ENCODE assay signal across 1 cellular context in the genomic region with DNA sequence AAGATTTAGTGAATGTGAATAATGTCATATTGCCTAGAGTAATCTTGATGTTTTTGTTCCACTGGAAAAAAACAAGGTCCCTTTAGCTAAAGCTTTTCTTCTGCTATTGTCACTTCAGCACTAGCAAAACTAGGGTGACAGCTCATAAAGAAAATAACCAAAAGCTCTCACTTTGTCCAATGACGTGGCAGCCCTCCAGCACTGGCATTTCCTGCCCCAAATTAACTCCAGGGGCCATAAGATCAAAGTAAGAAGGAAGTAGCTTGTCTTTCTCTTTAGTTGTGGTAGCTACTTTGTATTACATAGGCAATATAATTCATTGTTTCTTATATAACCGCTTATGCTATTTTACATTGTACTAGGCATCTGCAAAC.
TF ChIP-seq lines count a peak whose summit lies in the region.

No MANE protein-coding gene starts in this region.

TF ChIP-seq in GM12878, 131 proteins besides CTCF, POLR2A, EP300 and RAD21 (continued from another document and continues in another):
- TF ChIP-seq SUPT20H (IDR thresholded peaks at IDR 0.05; ENCODE audit: borderline replicate concordance, control insufficient read depth, low read depth, low read length): no peak
- peak; percentile 71 for TF ChIP-seq FOXM1 (IDR thresholded peaks at IDR 0.05; ENCODE audit: low read depth, low read length)
- TF ChIP-seq YY1 (IDR thresholded peaks at IDR 0.05; ENCODE audit: low read depth, low read length): no peak
- TF ChIP-seq MTA2 (IDR thresholded peaks at IDR 0.05; ENCODE audit: low read depth): peak; percentile 79; the same call in 1 of the 2 replicates
- peak; percentile 59; the same call in 1 of the 2 replicates for TF ChIP-seq BCL11A (IDR thresholded peaks at IDR 0.05; ENCODE audit: low read depth, low read length)
- no peak for TF ChIP-seq BRCA1 (IDR thresholded peaks at IDR 0.05; ENCODE audit: low read depth, low read length)
- TF ChIP-seq ZNF24 (IDR thresholded peaks at IDR 0.05): no peak
- TF ChIP-seq BCLAF1 (IDR thresholded peaks at IDR 0.05): no peak
- TF ChIP-seq USF1 (IDR thresholded peaks at IDR 0.05; ENCODE audit: borderline replicate concordance, extremely low read length, insufficient read depth, low read depth, low read length): no peak
- peak; percentile 33; the same call in 1 of the 2 replicates for TF ChIP-seq JUND (IDR thresholded peaks at IDR 0.05; ENCODE audit: low read depth, low read length)
- TF ChIP-seq FOXK2 (IDR thresholded peaks at IDR 0.05): no peak
- no peak; the same call in 1 of the 2 replicates for TF ChIP-seq ZNF384 (IDR thresholded peaks at IDR 0.05; ENCODE audit: borderline replicate concordance, low read depth, low read length)
- TF ChIP-seq REST (IDR thresholded peaks at IDR 0.05; ENCODE audit: low read depth, low read length): 0 out of 2 replicates have a peak, but pooled peaks have one; percentile 32
- TF ChIP-seq SUZ12 (IDR thresholded peaks at IDR 0.05; ENCODE audit: unreplicated experiment): no peak
- TF ChIP-seq EGR1 (IDR thresholded peaks at IDR 0.05; ENCODE audit: borderline replicate concordance in 1 of 2, low read depth in 2 of 2, low read length in 2 of 2): no peak
- TF ChIP-seq E4F1 (IDR thresholded peaks at IDR 0.05; ENCODE audit: borderline replicate concordance, partially characterized antibody): no peak
- TF ChIP-seq MXI1 (IDR thresholded peaks at IDR 0.05; ENCODE audit: low read depth, low read length): no peak
- no peak for TF ChIP-seq ELK1 (IDR thresholded peaks at IDR 0.05; ENCODE audit: low read depth, low read length)
- TF ChIP-seq SMAD1 (IDR thresholded peaks at IDR 0.05; ENCODE audit: low read depth, partially characterized antibody): no peak
- TF ChIP-seq TCF7 (IDR thresholded peaks at IDR 0.05; ENCODE audit: borderline replicate concordance): peak; percentile 88
- no peak for TF ChIP-seq MEF2A (IDR thresholded peaks at IDR 0.05; ENCODE audit: insufficient read depth, low read depth, low read length)
- no peak for TF ChIP-seq USF2 (IDR thresholded peaks at IDR 0.05; ENCODE audit: borderline replicate concordance, low read depth, low read length)
- TF ChIP-seq SMARCA5 (IDR thresholded peaks at IDR 0.05): no peak; the same call in 1 of the 2 replicates
- peak; percentile 19; the same call in 1 of the 2 replicates for TF ChIP-seq SPI1 (IDR thresholded peaks at IDR 0.05; ENCODE audit: borderline replicate concordance, insufficient read depth, low read depth, low read length)
- TF ChIP-seq NFIC (IDR thresholded peaks at IDR 0.05; ENCODE audit: low read depth, low read length): peak; percentile 78
- 0 out of 2 replicates have a peak, but pooled peaks have one; percentile 45 for TF ChIP-seq CBX5 (IDR thresholded peaks at IDR 0.05; ENCODE audit: low read depth)
- no peak for TF ChIP-seq ZBTB11 (CRISPR knock-in tag; IDR thresholded peaks at IDR 0.05)
- TF ChIP-seq ZNF687 (IDR thresholded peaks at IDR 0.05): peak; percentile 49; the same call in 1 of the 2 replicates
- TF ChIP-seq, protein P1, sequence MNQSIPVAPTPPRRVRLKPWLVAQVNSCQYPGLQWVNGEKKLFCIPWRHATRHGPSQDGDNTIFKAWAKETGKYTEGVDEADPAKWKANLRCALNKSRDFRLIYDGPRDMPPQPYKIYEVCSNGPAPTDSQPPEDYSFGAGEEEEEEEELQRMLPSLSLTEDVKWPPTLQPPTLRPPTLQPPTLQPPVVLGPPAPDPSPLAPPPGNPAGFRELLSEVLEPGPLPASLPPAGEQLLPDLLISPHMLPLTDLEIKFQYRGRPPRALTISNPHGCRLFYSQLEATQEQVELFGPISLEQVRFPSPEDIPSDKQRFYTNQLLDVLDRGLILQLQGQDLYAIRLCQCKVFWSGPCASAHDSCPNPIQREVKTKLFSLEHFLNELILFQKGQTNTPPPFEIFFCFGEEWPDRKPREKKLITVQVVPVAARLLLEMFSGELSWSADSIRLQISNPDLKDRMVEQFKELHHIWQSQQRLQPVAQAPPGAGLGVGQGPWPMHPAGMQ (IDR thresholded peaks at IDR 0.05; ENCODE audit: borderline replicate concordance): no peak
- TF ChIP-seq NFYA (IDR thresholded peaks at IDR 0.05; ENCODE audit: borderline replicate concordance, low read depth, low read length): no peak
- TF ChIP-seq ETV6 (conservative IDR thresholded peaks at IDR 0.05 in 1 of 2, IDR thresholded peaks at IDR 0.05 in 1 of 2; ENCODE audit: borderline replicate concordance in 1 of 2, low read depth in 1 of 2): 0 out of 4 replicates have a peak, but pooled peaks of 1 of the 2 experiments have one; percentile 58
- TF ChIP-seq CHD1 (IDR thresholded peaks at IDR 0.05; ENCODE audit: low read depth, low read length): no peak
- no peak for TF ChIP-seq ASH2L (IDR thresholded peaks at IDR 0.05; ENCODE audit: borderline replicate concordance, low read depth)
